Comparison of ENCODE assay signal across 19 cellular contexts in genomic region chr10:86267286-86268195, GRCh38.
DNase-seq lines count a peak whose midpoint lies in the region; ATAC-seq, FAIRE-seq and TF ChIP-seq lines count a peak whose summit lies in the region.
"Had no signal": no experiment of that assay in that cellular context is flagged by ENCODE, and none has a peak within 500 bp of the region (broad histone marks: within the 10 kb centered on the region; RNA-seq: fewer than 3 reads in every experiment).

No MANE protein-coding gene starts in this region.

- no peak for TF ChIP-seq POLR2A in A549 (IDR thresholded peaks at IDR 0.05; ENCODE audit: low read length)
- no peak for TF ChIP-seq POLR2A in H54 (IDR thresholded peaks at IDR 0.05; ENCODE audit: low read depth, low read length)

- H2BK15ac ChIP-seq in H9 (ENCODE audit: low read depth, low read length) = no peak overlapping the region

- peaks cover 11 to 17% of the 10 kb centered on the region in 2 experiments for H3K9me3 Mint-ChIP-seq in H9
- peaks cover 6% of the 10 kb centered on the region for H3K9me3 Mint-ChIP-seq in stimulated activated effector memory CD8-positive, alpha-beta T cell treated with anti-CD3 and anti-CD28 coated beads, Interleukin-12 subunit alpha, Interleukin-12 subunit beta, amount 100 ng/mL, for 72 hours

- TF ChIP-seq RAD21 in A549 (conservative IDR thresholded peaks at IDR 0.05 in 1 of 2, IDR thresholded peaks at IDR 0.05 in 1 of 2) = no peak

- POLR2A ChIA-PET in A549 (lab: Yijun Ruan, JAX) = no interaction called here

- H3K4me3 Mint-ChIP-seq in H9 = no peak overlapping the region
- no peak overlapping the region for H3K4me3 Mint-ChIP-seq in stimulated activated effector memory CD8-positive, alpha-beta T cell treated with anti-CD3 and anti-CD28 coated beads, Interleukin-12 subunit alpha, Interleukin-12 subunit beta, amount 100 ng/mL, for 72 hours
- H3K4me3 Mint-ChIP-seq: B cell, T-cell had no signal

- WGBS in A549 (ENCODE audit: missing lambda C conversion rate) = 64% methylated on average over 11 of the region's 12 CpGs
- WGBS in H9 (ENCODE audit: extremely low coverage, insufficient read length, low lambda C conversion rate) = no CpG with 5 or more reads among the region's 12 CpGs

- no peak overlapping the region for H2BK120ac ChIP-seq in H9 (ENCODE audit: low read depth, low read length, poor library complexity, severe bottlenecking)

- no peaks in the 10 kb centered on the region for H3K79me2 ChIP-seq in H9 (ENCODE audit: insufficient read depth, low read length)

- H3K14ac ChIP-seq in H9 (ENCODE audit: insufficient read depth, low read length) = peak overlapping the region; percentile 6; the same call in 1 of the 2 replicates

- H3K4me3 ChIP-seq in A549 = no peak overlapping the region
- H3K4me3 ChIP-seq: lower lobe of right lung had no signal

- CTCF ChIA-PET in A549 (lab: Yijun Ruan, JAX) = no interaction called here

- H2AFZ ChIP-seq in H9 (ENCODE audit: low read length) = no peak overlapping the region

- H3K18ac ChIP-seq in H9 (ENCODE audit: insufficient read length, low read depth, low read length) = no peak overlapping the region

- H3K9ac ChIP-seq in H9 (ENCODE audit: extremely low read depth, insufficient read length, low read length) = no peak overlapping the region

- no peaks in the 10 kb centered on the region for H4K20me1 ChIP-seq in H9 (ENCODE audit: control insufficient read depth, insufficient read depth, insufficient read length)

- H3K23me2 ChIP-seq in H9 (ENCODE audit: insufficient read length, low read depth, low read length, poor library complexity, severe bottlenecking) = no peaks in the 10 kb centered on the region

- no peak overlapping the region for H3K23ac ChIP-seq in H9 (ENCODE audit: insufficient read length, low read depth, low read length)

- TF ChIP-seq CTCF in A549 (IDR thresholded peaks at IDR 0.05) = no peak
- no peak for TF ChIP-seq CTCF in H9 (conservative IDR thresholded peaks at IDR 0.05)

- no peak overlapping the region for H3K4ac ChIP-seq in H9 (ENCODE audit: low read depth, low read length)

- H2BK5ac ChIP-seq in H9 (ENCODE audit: insufficient read length, low read length) = no peak overlapping the region

- H3K9me3 ChIP-seq in A549 = 0 out of 3 replicates have a peak, but pooled peaks cover 3% of the 10 kb centered on the region
- no peaks in the 10 kb centered on the region for H3K9me3 ChIP-seq in H9 (ENCODE audit: control insufficient read depth, low read depth, low read length)

- H3K27me3 ChIP-seq in H9 (ENCODE audit: insufficient read depth, low read length) = no peaks in the 10 kb centered on the region

- no peak overlapping the region for H4K91ac ChIP-seq in H9 (ENCODE audit: insufficient read length, low read depth, low read length)

- peak; percentile 19 to 28; a peak in 1 of 6 replicates for ATAC-seq in A549
- ATAC-seq in stimulated activated effector memory CD8-positive, alpha-beta T cell treated with anti-CD3 and anti-CD28 coated beads, Interleukin-12 subunit alpha, Interleukin-12 subunit beta, amount 100 ng/mL, for 72 hours = no peak
- ATAC-seq in HG03571 (IDR thresholded peaks at IDR 0.05; ENCODE audit: unreplicated experiment) = no peak
- ATAC-seq in HG03460 (IDR thresholded peaks at IDR 0.05; ENCODE audit: unreplicated experiment) = no peak
- ATAC-seq: lower lobe of right lung; naive thymus-derived CD8-positive, alpha-beta T cell; T-cell had no signal

- no peak for TF ChIP-seq EP300 in A549 (IDR thresholded peaks at IDR 0.05)

- H2BK12ac ChIP-seq in H9 (ENCODE audit: insufficient read length, low read depth, low read length) = no peak overlapping the region

- DNase-seq in A549 (ENCODE audit: low read depth in 1 of 2, low spot score in 1 of 2) (no peak), H9 (peak; percentile 24), ecto neural progenitor cell (ENCODE audit: low spot score) (peak; percentile 48), pons (ENCODE audit: low spot score) (peak; percentile 87), H54 (ENCODE audit: insufficient read length, low spot score) (no peak)
- DNase-seq in stimulated activated effector memory CD8-positive, alpha-beta T cell treated with anti-CD3 and anti-CD28 coated beads, Interleukin-12 subunit alpha, Interleukin-12 subunit beta, amount 100 ng/mL, for 72 hours (ENCODE audit: low spot score in 2 of 2) = no peak
- DNase-seq: activated gamma-delta T cell treated with Interleukin-2 at 50 U/mL for 16 hours; aorta; lower lobe of right lung; MV-4-11; NK-92 treated with Interleukin-12 subunit alpha and Interleukin-12 subunit beta, amount 100 ng/mL, for 24 hours had no signal

- FAIRE-seq in A549 (lab: Jason Lieb, UNC) (no peak), H54 (lab: Jason Lieb, UNC) (no peak)
- FAIRE-seq: colon had no signal

- H4K5ac ChIP-seq in H9 (ENCODE audit: insufficient read length, low read depth, low read length) = no peak overlapping the region

- peaks cover 0 to 9% (median 0%) of the 10 kb centered on the region in 3 experiments; a peak in 3 of 7 replicates for H3K36me3 Mint-ChIP-seq in H9 (ENCODE audit: insufficient read depth in 1 of 3, low read depth in 3 of 3)
- no peaks in the 10 kb centered on the region for H3K36me3 Mint-ChIP-seq in stimulated activated effector memory CD8-positive, alpha-beta T cell treated with anti-CD3 and anti-CD28 coated beads, Interleukin-12 subunit alpha, Interleukin-12 subunit beta, amount 100 ng/mL, for 72 hours
- H3K36me3 Mint-ChIP-seq: IgD-negative memory B cell, T-cell had no signal

- H3K56ac ChIP-seq in H9 (ENCODE audit: insufficient read length, low read depth, low read length) = no peak overlapping the region

- peaks cover 20% of the 10 kb centered on the region for H3K27me3 Mint-ChIP-seq in H9 (ENCODE audit: low read depth)

- no peak overlapping the region for H3K4me2 ChIP-seq in A549
- no peak overlapping the region for H3K4me2 ChIP-seq in H9 (ENCODE audit: insufficient read depth, insufficient read length, low read length)

- H4K8ac ChIP-seq in H9 (replicated peaks; ENCODE audit: insufficient read length, low read depth, low read length) = no peak overlapping the region

- no peaks in the 10 kb centered on the region for H3K79me1 ChIP-seq in H9 (ENCODE audit: insufficient read depth, low read depth, low read length, poor library complexity, severe bottlenecking)

- H3T11ph ChIP-seq in H9 (ENCODE audit: low read length) = no peak overlapping the region

- no peak overlapping the region; a peak in 1 of 7 replicates for H3K27ac Mint-ChIP-seq in H9
- no peak overlapping the region for H3K27ac Mint-ChIP-seq in stimulated activated effector memory CD8-positive, alpha-beta T cell treated with anti-CD3 and anti-CD28 coated beads, Interleukin-12 subunit alpha, Interleukin-12 subunit beta, amount 100 ng/mL, for 72 hours
- H3K27ac Mint-ChIP-seq: B cell; IgD-negative memory B cell; naive thymus-derived CD8-positive, alpha-beta T cell; T-cell had no signal

- no peaks in the 10 kb centered on the region for H3K4me1 ChIP-seq in A549
- no peaks in the 10 kb centered on the region; the same call in 1 of the 2 replicates for H3K4me1 ChIP-seq in H9 (ENCODE audit: insufficient read depth, low read length)

- peaks cover 23 to 29% of the 10 kb centered on the region in 2 experiments for H3K4me1 Mint-ChIP-seq in H9
- H3K4me1 Mint-ChIP-seq in stimulated activated effector memory CD8-positive, alpha-beta T cell treated with anti-CD3 and anti-CD28 coated beads, Interleukin-12 subunit alpha, Interleukin-12 subunit beta, amount 100 ng/mL, for 72 hours = peaks cover 6% of the 10 kb centered on the region
- H3K4me1 Mint-ChIP-seq: B cell, IgD-negative memory B cell had no signal

- no peak overlapping the region for H2BK20ac ChIP-seq in H9 (ENCODE audit: low read depth, low read length, poor library complexity, severe bottlenecking)

- no peak overlapping the region for H2AK5ac ChIP-seq in H9 (ENCODE audit: insufficient read length, low read length)

- no peak overlapping the region for H3K27ac ChIP-seq in A549
- no peak overlapping the region for H3K27ac ChIP-seq in H9 (ENCODE audit: insufficient read length, low read depth, low read length)
- H3K27ac ChIP-seq: lower lobe of right lung, WERI-Rb-1 had no signal

TF ChIP-seq in A549, 52 proteins besides CTCF, POLR2A, EP300 and RAD21:
- TF ChIP-seq EHMT2 (IDR thresholded peaks at IDR 0.05; ENCODE audit: low read depth) (no peak), PBX3 (IDR thresholded peaks at IDR 0.05) (no peak), TFCP2L1 (CRISPR knock-in tag; IDR thresholded peaks at IDR 0.05) (no peak), ZSCAN20 (CRISPR knock-in tag; IDR thresholded peaks at IDR 0.05) (no peak), KDM1A (IDR thresholded peaks at IDR 0.05; ENCODE audit: low read depth) (no peak), HEYL (CRISPR knock-in tag; IDR thresholded peaks at IDR 0.05) (no peak), HOXB5 (CRISPR knock-in tag; IDR thresholded peaks at IDR 0.05) (no peak), BHLHE40 (IDR thresholded peaks at IDR 0.05; ENCODE audit: low read depth, low read length) (no peak), HDAC2 (IDR thresholded peaks at IDR 0.05) (no peak), FOSB (CRISPR knock-in tag; IDR thresholded peaks at IDR 0.05) (no peak), EHF (CRISPR knock-in tag; IDR thresholded peaks at IDR 0.05) (no peak), HOXB13 (CRISPR knock-in tag; IDR thresholded peaks at IDR 0.05; ENCODE audit: low read depth) (no peak), JUNB (IDR thresholded peaks at IDR 0.05) (no peak)
TF ChIP-seq in A549: peak in this region for 0.

Comparison
In these comparisons a context has a peak if more than half of its experiments do, and no peak if none do; other contexts are left out.
1. ATAC-seq: peak in A549 (2 of 2); none in stimulated activated effector memory CD8-positive, alpha-beta T cell treated with anti-CD3 and anti-CD28 coated beads, Interleukin-12 subunit alpha, Interleukin-12 subunit beta, amount 100 ng/mL, for 72 hours (single experiment), HG03571 (single experiment) and HG03460 (single experiment).
2. DNase-seq: peak in H9 (single experiment), ecto neural progenitor cell (single experiment) and pons (single experiment); none in A549 (0 of 2), stimulated activated effector memory CD8-positive, alpha-beta T cell treated with anti-CD3 and anti-CD28 coated beads, Interleukin-12 subunit alpha, Interleukin-12 subunit beta, amount 100 ng/mL, for 72 hours (0 of 2) and H54 (single experiment).